In the genomic region with DNA sequence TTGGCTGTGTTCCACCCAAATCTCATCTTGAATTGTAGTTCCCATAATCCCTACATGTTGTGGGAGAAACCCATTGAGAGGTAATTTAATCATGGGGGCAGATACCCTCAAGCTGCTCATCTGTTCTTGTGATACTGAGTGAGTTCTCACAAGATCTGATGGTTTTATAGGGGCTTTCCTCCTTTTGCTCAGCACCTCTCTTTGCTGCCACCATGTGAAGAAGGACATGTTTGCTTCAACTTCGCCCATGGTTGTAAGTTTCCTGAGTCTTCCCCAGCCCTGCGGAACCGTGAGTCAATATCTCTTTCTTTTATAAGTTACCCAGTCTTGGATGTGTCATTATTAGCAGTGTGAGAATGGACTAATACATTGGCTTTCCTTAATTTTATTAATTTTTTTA, we compare ENCODE assay signal across 14 cellular contexts.
"Had no signal": no experiment of that assay in that cellular context is flagged by ENCODE, and none has a peak within 500 bp of the region (broad histone marks: within the 10 kb centered on the region; RNA-seq: fewer than 3 reads in every experiment).

No MANE protein-coding gene starts in this region.

- H3K4me3 Mint-ChIP-seq: activated T-cell treated with anti-CD3 and anti-CD28 coated beads, Interleukin-2, amount 50 U/mL, for 72 hours had no signal

- H3K27ac Mint-ChIP-seq: activated T-cell treated with anti-CD3 and anti-CD28 coated beads, Interleukin-2, amount 50 U/mL, for 72 hours had no signal

- H3K4me3 ChIP-seq: cardiac muscle cell, heart left ventricle, left ventricle myocardium inferior, pancreas, stomach, thoracic aorta had no signal

- H3K9me3 ChIP-seq: pancreas, stomach, thoracic aorta had no signal

- ATAC-seq: activated T-cell treated with anti-CD3 and anti-CD28 coated beads, Interleukin-2, amount 50 U/mL, for 72 hours; heart left ventricle; pancreas had no signal

- H3K27ac ChIP-seq: cardiac muscle cell, heart left ventricle, left ventricle myocardium inferior, pancreas, stomach, thoracic aorta had no signal

- FAIRE-seq: colon, endothelial cell of umbilical vein, frontal cortex, keratinocyte, pancreas had no signal

- H3K27me3 ChIP-seq: cardiac muscle cell, heart left ventricle, pancreas, stomach had no signal

- H3K4me1 ChIP-seq: heart left ventricle, left ventricle myocardium inferior, pancreas, stomach had no signal

- DNase-seq: activated CD4-positive, alpha-beta T cell treated with anti-CD3 and anti-CD28 coated beads, Interleukin-2, amount 50 U/mL, for 4 hours; activated CD4-positive, CD25-positive, alpha-beta regulatory T cell; activated T-cell treated with anti-CD3 and anti-CD28 coated beads, Interleukin-2, amount 50 U/mL, for 72 hours; heart left ventricle; left ventricle myocardium inferior; mesenchymal stem cell; pancreas; stomach had no signal

- H3K36me3 ChIP-seq: cardiac muscle cell, heart left ventricle, left ventricle myocardium inferior, pancreas, stomach, thoracic aorta had no signal
